Comparison of ENCODE assay signal across 28 cellular contexts in genomic region chr10:70206762-70207161, GRCh38.
"Had no signal": no experiment of that assay in that cellular context is flagged by ENCODE, and none has a peak within 500 bp of the region (broad histone marks: within the 10 kb centered on the region; RNA-seq: fewer than 3 reads in every experiment).

No MANE protein-coding gene starts in this region.

- H3K27ac ChIP-seq: colonic mucosa, coronary artery, dorsolateral prefrontal cortex, epithelial cell of prostate, esophagus muscularis mucosa, esophagus squamous epithelium, foreskin keratinocyte, gastrocnemius medialis, gastroesophageal sphincter, heart left ventricle, heart right ventricle had no signal

- H3K4me1 ChIP-seq: colonic mucosa, esophagus muscularis mucosa, esophagus squamous epithelium, foreskin keratinocyte, gastrocnemius medialis, gastroesophageal sphincter, heart left ventricle, heart right ventricle had no signal

- H3K9me3 ChIP-seq: colonic mucosa, esophagus muscularis mucosa, esophagus squamous epithelium, gastrocnemius medialis, gastroesophageal sphincter, heart left ventricle, heart right ventricle had no signal

- ATAC-seq: effector memory CD8-positive, alpha-beta T cell; esophagus mucosa; foreskin keratinocyte; gastrocnemius medialis; gastroesophageal sphincter; heart left ventricle; heart right ventricle had no signal

- FAIRE-seq: colon, endometrium, endothelial cell of umbilical vein, frontal cortex had no signal

- H3K27me3 ChIP-seq: colonic mucosa, dorsolateral prefrontal cortex, esophagus muscularis mucosa, esophagus squamous epithelium, foreskin keratinocyte, gastrocnemius medialis, gastroesophageal sphincter, heart left ventricle, heart right ventricle had no signal

- DNase-seq: colonic mucosa; cortex of kidney; dermis blood vessel endothelial cell; dorsolateral prefrontal cortex; effector CD4-positive, alpha-beta T cell; effector CD8-positive, alpha-beta T cell; effector memory CD4-positive, alpha-beta T cell; effector memory CD8-positive, alpha-beta T cell; endodermal cell; erythroblast; esophagus squamous epithelium; foreskin fibroblast; foreskin keratinocyte; foreskin melanocyte; gastrocnemius medialis; glutamatergic neuron; head of caudate nucleus; heart left ventricle; heart right ventricle had no signal

- H3K4me3 ChIP-seq: colonic mucosa, coronary artery, dorsolateral prefrontal cortex, esophagus muscularis mucosa, esophagus squamous epithelium, gastrocnemius medialis, gastroesophageal sphincter, heart left ventricle, heart right ventricle had no signal
